Comparison of ENCODE assay signal across 1 cellular context in the genomic region with DNA sequence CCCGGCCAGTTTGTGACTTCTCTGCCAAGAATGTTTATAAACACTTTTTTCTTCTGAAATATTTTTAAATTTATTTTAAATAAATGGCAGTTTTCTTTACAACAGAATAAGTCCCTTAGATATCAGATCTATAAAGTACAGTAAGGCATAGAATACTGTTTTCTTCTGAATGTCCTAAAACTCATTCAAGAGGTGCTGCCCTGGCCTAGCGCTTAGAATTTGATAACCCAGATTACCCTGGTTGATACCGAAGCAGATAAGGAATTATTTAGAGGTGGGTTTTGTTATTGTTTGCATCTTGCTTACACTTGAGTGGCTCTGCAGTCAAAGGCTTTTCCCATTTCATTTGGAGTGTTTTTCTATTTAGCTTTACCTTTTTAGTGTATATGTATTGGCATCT.
TF ChIP-seq lines count a peak whose summit lies in the region.

No MANE protein-coding gene starts in this region.

TF ChIP-seq in endothelial cell of umbilical vein, 7 proteins besides CTCF, POLR2A, EP300 and RAD21 (continued from another document):
- no peak for TF ChIP-seq EZH2 (IDR thresholded peaks at IDR 0.05; ENCODE audit: borderline replicate concordance, low read depth, low read length, severe bottlenecking)
- TF ChIP-seq JUN (IDR thresholded peaks at IDR 0.05; ENCODE audit: borderline replicate concordance, insufficient read depth, insufficient read length, low read depth): no peak
- no peak for TF ChIP-seq POLR2AphosphoS5 (IDR thresholded peaks at IDR 0.05; ENCODE audit: insufficient read depth, low read depth, low read length)
- no peak for TF ChIP-seq GATA2 (IDR thresholded peaks at IDR 0.05; ENCODE audit: insufficient read depth, insufficient read length, low read depth, low read length)
